In the genomic region with DNA sequence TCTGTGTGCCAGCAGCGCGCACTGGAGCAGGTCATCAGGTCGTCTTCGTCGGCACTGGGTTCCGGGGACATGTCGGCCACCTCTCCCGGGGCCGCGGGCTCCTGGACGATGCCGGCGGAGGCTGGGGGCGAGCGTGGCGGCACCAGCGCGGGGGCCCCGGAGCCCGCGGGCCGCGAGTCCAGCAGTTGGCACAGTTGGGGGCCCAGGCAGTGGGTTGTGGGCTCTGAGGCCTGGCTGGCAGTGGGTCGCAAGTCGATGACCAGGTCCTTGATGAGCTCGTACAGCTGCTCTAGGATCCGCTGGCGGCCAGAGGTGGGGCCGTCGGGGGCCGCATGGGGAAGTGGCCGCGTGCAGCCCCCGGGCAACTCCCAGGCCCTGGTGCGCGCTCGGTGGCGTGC, we compare ENCODE assay signal across 29 cellular contexts.
"Had no signal": no experiment of that assay in that cellular context is flagged by ENCODE, and none has a peak within 500 bp of the region (broad histone marks: within the 10 kb centered on the region; RNA-seq: fewer than 3 reads in every experiment).

No MANE protein-coding gene starts in this region.

- H3K4me3 Mint-ChIP-seq: activated CD4-positive, alpha-beta T cell treated with anti-CD3 and anti-CD28 coated beads for 36 hours; activated CD4-positive, alpha-beta T cell treated with anti-CD3 and anti-CD28 coated beads, Interleukin-2, amount 10 ng/mL, durations not matched to agents 7 days and 5 days; activated CD8-positive, alpha-beta T cell treated with anti-CD3 and anti-CD28 coated beads for 36 hours; activated naive CD8-positive, alpha-beta T cell; activated T-cell treated with anti-CD3 and anti-CD28 coated beads, Interleukin-2, amount 50 U/mL, for 4 hours; activated T-helper 17 cell treated with anti-CD3 and anti-CD28 coated beads, Interleukin-2, amount 50 U/mL, for 72 hours; central memory CD8-positive, alpha-beta T cell; dendritic cell treated with granulocyte-macrophage colony-stimulating factor and Interleukin-4, amounts not matched to agents 40 ng/mL and 50 ng/mL, for 4 days; endodermal cell; T-helper 17 cell; T-helper 2 cell treated with Interferon-gamma antibody and Interleukin-4, amounts not matched to agents 5 μg/mL and 100 μg/mL, for 36 hours had no signal

- H3K4me3 ChIP-seq: coronary artery, dorsolateral prefrontal cortex had no signal

- H3K9me3 Mint-ChIP-seq: activated CD4-positive, alpha-beta T cell treated with anti-CD3 and anti-CD28 coated beads, Interleukin-2, amount 10 ng/mL, durations not matched to agents 7 days and 5 days; activated CD8-positive, alpha-beta T cell treated with anti-CD3 and anti-CD28 coated beads for 36 hours; activated T-cell treated with anti-CD3 and anti-CD28 coated beads, Interleukin-2, amount 50 U/mL, for 4 hours; activated T-helper 17 cell treated with anti-CD3 and anti-CD28 coated beads, Interleukin-2, amount 50 U/mL, for 72 hours; central memory CD8-positive, alpha-beta T cell; T-helper 2 cell treated with Interferon-gamma antibody and Interleukin-4, amounts not matched to agents 5 μg/mL and 100 μg/mL, for 36 hours had no signal

- H3K27ac Mint-ChIP-seq: activated CD4-positive, alpha-beta T cell treated with anti-CD3 and anti-CD28 coated beads for 36 hours; activated CD4-positive, alpha-beta T cell treated with anti-CD3 and anti-CD28 coated beads, Interleukin-2, amount 10 ng/mL, durations not matched to agents 7 days and 5 days; activated CD8-positive, alpha-beta T cell treated with anti-CD3 and anti-CD28 coated beads for 36 hours; activated naive CD8-positive, alpha-beta T cell; activated T-helper 17 cell treated with anti-CD3 and anti-CD28 coated beads, Interleukin-2, amount 50 U/mL, for 72 hours; dendritic cell treated with granulocyte-macrophage colony-stimulating factor and Interleukin-4, amounts not matched to agents 40 ng/mL and 50 ng/mL, for 4 days; endodermal cell; T-helper 17 cell; T-helper 2 cell treated with Interferon-gamma antibody and Interleukin-4, amounts not matched to agents 5 μg/mL and 100 μg/mL, for 36 hours had no signal

- DNase-seq: activated CD4-positive, alpha-beta T cell treated with anti-CD3 and anti-CD28 coated beads for 36 hours; activated CD4-positive, alpha-beta T cell treated with anti-CD3 and anti-CD28 coated beads, Interleukin-2, amount 10 ng/mL, durations not matched to agents 7 days and 5 days; activated CD4-positive, alpha-beta T cell treated with anti-CD3 and anti-CD28 coated beads, Interleukin-2, amount 50 U/mL, for 48 hours; activated CD4-positive, CD25-positive, alpha-beta regulatory T cell; activated CD4-positive, CD25-positive, alpha-beta regulatory T cell treated with anti-CD3 and anti-CD28 coated beads, Interleukin-2, amount 50 U/mL, for 72 hours; activated CD8-positive, alpha-beta memory T cell treated with anti-CD3 and anti-CD28 coated beads for 24 hours; activated CD8-positive, alpha-beta T cell treated with anti-CD3 and anti-CD28 coated beads for 36 hours; activated effector memory CD4-positive, alpha-beta T cell treated with Interleukin-2 at 50 U/mL for 16 hours; activated gamma-delta T cell treated with Interleukin-2 at 50 U/mL for 16 hours; activated naive CD4-positive, alpha-beta T cell treated with anti-CD3 and anti-CD28 coated beads, Interleukin-2, amount 50 U/mL, for 16 hours; activated naive CD4-positive, alpha-beta T cell treated with Interleukin-2 at 50 U/mL for 16 hours; activated T-cell treated with anti-CD3 and anti-CD28 coated beads, Interleukin-2, amount 50 U/mL, for 4 hours; amniotic stem cell; anterior cingulate cortex; brain microvascular endothelial cell; dorsolateral prefrontal cortex; effector memory CD4-positive, alpha-beta T cell; endodermal cell; foreskin fibroblast; T-helper 1 cell; T-helper 17 cell; T1000 had no signal

- H3K4me1 Mint-ChIP-seq: activated CD4-positive, alpha-beta T cell treated with anti-CD3 and anti-CD28 coated beads for 36 hours; activated CD4-positive, alpha-beta T cell treated with anti-CD3 and anti-CD28 coated beads, Interleukin-2, amount 10 ng/mL, durations not matched to agents 7 days and 5 days; activated T-helper 17 cell treated with anti-CD3 and anti-CD28 coated beads, Interleukin-2, amount 50 U/mL, for 72 hours; central memory CD8-positive, alpha-beta T cell; endodermal cell; T-helper 17 cell had no signal

- H3K36me3 ChIP-seq: brain microvascular endothelial cell had no signal

- H3K36me3 Mint-ChIP-seq: activated naive CD8-positive, alpha-beta T cell had no signal

- H3K27me3 Mint-ChIP-seq: activated CD4-positive, alpha-beta T cell treated with anti-CD3 and anti-CD28 coated beads for 36 hours; activated CD8-positive, alpha-beta T cell treated with anti-CD3 and anti-CD28 coated beads for 36 hours; activated naive CD8-positive, alpha-beta T cell; activated T-helper 17 cell treated with anti-CD3 and anti-CD28 coated beads, Interleukin-2, amount 50 U/mL, for 72 hours; central memory CD8-positive, alpha-beta T cell; T-helper 17 cell had no signal

- H3K27me3 ChIP-seq: brain microvascular endothelial cell had no signal

- ATAC-seq: activated CD4-positive, alpha-beta T cell treated with anti-CD3 and anti-CD28 coated beads for 36 hours; activated CD8-positive, alpha-beta T cell treated with anti-CD3 and anti-CD28 coated beads for 36 hours; activated T-cell treated with anti-CD3 and anti-CD28 coated beads, Interleukin-2, amount 50 U/mL, for 4 hours; activated T-helper 17 cell treated with anti-CD3 and anti-CD28 coated beads, Interleukin-2, amount 50 U/mL, for 72 hours; esophagus mucosa; T-helper 17 cell had no signal

- H3K27ac ChIP-seq: brain microvascular endothelial cell, coronary artery, dorsolateral prefrontal cortex had no signal
